Comparison of ENCODE assay signal across 13 cellular contexts in genomic region chr18:13470555-13471494, GRCh38.
DNase-seq lines count a peak whose midpoint lies in the region; ATAC-seq and TF ChIP-seq lines count a peak whose summit lies in the region.
"Had no signal": no experiment of that assay in that cellular context is flagged by ENCODE, and none has a peak within 500 bp of the region (broad histone marks: within the 10 kb centered on the region; RNA-seq: fewer than 3 reads in every experiment).

No MANE protein-coding gene starts in this region.

- ATAC-seq in stimulated activated memory B cell treated with anti-CD40 and anti-IgM and Interleukin-4, amounts not matched to agents 10 μg/mL and 1 μg/mL and 100 μg/mL, for 72 hours, result peak; percentile 62
- ATAC-seq in HG03469 (IDR thresholded peaks at IDR 0.05; ENCODE audit: unreplicated experiment), result no peak
- ATAC-seq: A549, SK-N-SH treated with all-trans-retinoic acid at 6 μM for 48 hours had no signal

- CTCF ChIA-PET in activated CD4-positive, alpha-beta T cell treated with anti-CD3 and anti-CD28 coated beads, Interleukin-2, amount 10 ng/mL, durations not matched to agents 7 days and 5 days (lab: Charles Lee), result no interaction called here

- H3K4me1 Mint-ChIP-seq in activated CD4-positive, alpha-beta T cell treated with anti-CD3 and anti-CD28 coated beads, Interleukin-2, amount 10 ng/mL, durations not matched to agents 7 days and 5 days, result peaks cover 63% of the 10 kb centered on the region
- peaks cover 57% of the 10 kb centered on the region for H3K4me1 Mint-ChIP-seq in chondrocyte (ENCODE audit: low read depth)
- H3K4me1 Mint-ChIP-seq in stimulated activated memory B cell treated with anti-CD40 and anti-IgM and Interleukin-4, amounts not matched to agents 10 μg/mL and 1 μg/mL and 100 μg/mL, for 72 hours, result peaks cover 8% of the 10 kb centered on the region

- H3K9ac ChIP-seq in liver (ENCODE audit: low read depth in 1 of 2, low read length in 2 of 2), result no peak overlapping the region

- peak overlapping the region; percentile 73 for H3K27ac Mint-ChIP-seq in activated CD4-positive, alpha-beta T cell treated with anti-CD3 and anti-CD28 coated beads, Interleukin-2, amount 10 ng/mL, durations not matched to agents 7 days and 5 days
- peak overlapping the region; percentile 6 for H3K27ac Mint-ChIP-seq in chondrocyte (ENCODE audit: unreplicated experiment)
- H3K27ac Mint-ChIP-seq in stimulated activated memory B cell treated with anti-CD40 and anti-IgM and Interleukin-4, amounts not matched to agents 10 μg/mL and 1 μg/mL and 100 μg/mL, for 72 hours, result no peak overlapping the region

- H3K27ac ChIP-seq in liver (ENCODE audit: low read depth in 1 of 2, low read length in 2 of 2), result peak overlapping the region; percentile 59 to 65
- H3K27ac ChIP-seq: A549, vagina had no signal

- peaks cover 71% of the 10 kb centered on the region for H3K36me3 Mint-ChIP-seq in activated CD4-positive, alpha-beta T cell treated with anti-CD3 and anti-CD28 coated beads, Interleukin-2, amount 10 ng/mL, durations not matched to agents 7 days and 5 days (ENCODE audit: low read depth)
- H3K36me3 Mint-ChIP-seq in chondrocyte (ENCODE audit: low read depth), result peaks cover 13% of the 10 kb centered on the region
- peaks cover 54% of the 10 kb centered on the region for H3K36me3 Mint-ChIP-seq in stimulated activated memory B cell treated with anti-CD40 and anti-IgM and Interleukin-4, amounts not matched to agents 10 μg/mL and 1 μg/mL and 100 μg/mL, for 72 hours

- TF ChIP-seq RAD21 in liver (IDR thresholded peaks at IDR 0.05), result peak; percentile 30 to 62

- H3K27me3 Mint-ChIP-seq in activated CD4-positive, alpha-beta T cell treated with anti-CD3 and anti-CD28 coated beads, Interleukin-2, amount 10 ng/mL, durations not matched to agents 7 days and 5 days, result no peaks in the 10 kb centered on the region
- H3K27me3 Mint-ChIP-seq in chondrocyte (ENCODE audit: low read depth), result no peaks in the 10 kb centered on the region
- no peaks in the 10 kb centered on the region for H3K27me3 Mint-ChIP-seq in stimulated activated memory B cell treated with anti-CD40 and anti-IgM and Interleukin-4, amounts not matched to agents 10 μg/mL and 1 μg/mL and 100 μg/mL, for 72 hours

- H3K36me3 ChIP-seq in liver (ENCODE audit: control insufficient read depth in 4 of 4, insufficient read depth in 3 of 4, low read depth in 1 of 4, low read length in 3 of 4), result no peaks in the 10 kb centered on the region
- H3K36me3 ChIP-seq: vagina had no signal

- no peak overlapping the region for H3K4me3 Mint-ChIP-seq in activated CD4-positive, alpha-beta T cell treated with anti-CD3 and anti-CD28 coated beads, Interleukin-2, amount 10 ng/mL, durations not matched to agents 7 days and 5 days
- H3K4me3 Mint-ChIP-seq in chondrocyte (ENCODE audit: unreplicated experiment), result no peak overlapping the region
- H3K4me3 Mint-ChIP-seq in stimulated activated memory B cell treated with anti-CD40 and anti-IgM and Interleukin-4, amounts not matched to agents 10 μg/mL and 1 μg/mL and 100 μg/mL, for 72 hours, result no peak overlapping the region

- no peaks in the 10 kb centered on the region for H3K9me3 ChIP-seq in liver (ENCODE audit: control insufficient read depth in 4 of 4, low read length in 3 of 4)
- H3K9me3 ChIP-seq: A549, vagina had no signal

- peaks cover 7 to 31% (median 17%) of the 10 kb centered on the region in 4 donors for H3K4me1 ChIP-seq in liver (ENCODE audit: control insufficient read depth in 4 of 4, insufficient read depth in 4 of 4, low read length in 3 of 4)
- H3K4me1 ChIP-seq: A549, vagina had no signal

- TF ChIP-seq CTCF in chondrocyte (IDR thresholded peaks at IDR 0.05), result no peak
- no peak for TF ChIP-seq CTCF in liver (IDR thresholded peaks at IDR 0.05; ENCODE audit: low read depth, low read length, missing input control)
- no peak for TF ChIP-seq CTCF in GM10266 (IDR thresholded peaks at IDR 0.05; ENCODE audit: control insufficient read depth, insufficient read depth, low read depth, missing control alignments)

- 63% methylated on average over 18 of the region's 18 CpGs for WGBS in liver

- POLR2A ChIA-PET in activated CD4-positive, alpha-beta T cell treated with anti-CD3 and anti-CD28 coated beads, Interleukin-2, amount 10 ng/mL, durations not matched to agents 7 days and 5 days (lab: Charles Lee), result no interaction called here

- peaks cover 17% of the 10 kb centered on the region for H3K9me3 Mint-ChIP-seq in activated CD4-positive, alpha-beta T cell treated with anti-CD3 and anti-CD28 coated beads, Interleukin-2, amount 10 ng/mL, durations not matched to agents 7 days and 5 days
- H3K9me3 Mint-ChIP-seq in chondrocyte (ENCODE audit: low read depth), result peaks cover 10% of the 10 kb centered on the region
- peaks cover 2% of the 10 kb centered on the region for H3K9me3 Mint-ChIP-seq in stimulated activated memory B cell treated with anti-CD40 and anti-IgM and Interleukin-4, amounts not matched to agents 10 μg/mL and 1 μg/mL and 100 μg/mL, for 72 hours

- no peak for DNase-seq in activated CD4-positive, alpha-beta T cell treated with anti-CD3 and anti-CD28 coated beads, Interleukin-2, amount 10 ng/mL, durations not matched to agents 7 days and 5 days
- DNase-seq in activated CD4-positive, alpha-beta T cell treated with anti-CD3 and anti-CD28 coated beads for 1 hour, result no peak
- DNase-seq in chondrocyte (ENCODE audit: low spot score) (no peak), iPS-NIHi7 (ENCODE audit: extremely low spot score) (no peak), GM10266 (ENCODE audit: extremely low spot score) (no peak)
- DNase-seq: activated CD4-positive, alpha-beta T cell treated with anti-CD3 and anti-CD28 coated beads for 4 hours; activated gamma-delta T cell had no signal

- no peak overlapping the region for H3K4me3 ChIP-seq in liver (ENCODE audit: low read depth in 1 of 3, low read length in 3 of 3)
- H3K4me3 ChIP-seq: A549, vagina had no signal

- no peaks in the 10 kb centered on the region for H3K27me3 ChIP-seq in liver (ENCODE audit: control insufficient read depth in 4 of 4, insufficient read depth in 4 of 4, low read length in 3 of 4)
- H3K27me3 ChIP-seq: vagina had no signal

TF ChIP-seq in liver, 16 proteins besides CTCF, POLR2A, EP300 and RAD21:
- TF ChIP-seq SP1 (IDR thresholded peaks at IDR 0.05), result peak; percentile 76
- peak; percentile 76 to 78 for TF ChIP-seq HNF4A (conservative IDR thresholded peaks at IDR 0.05)
- TF ChIP-seq YY1 (IDR thresholded peaks at IDR 0.05), result no peak
- peak; percentile 57 for TF ChIP-seq RXRA (IDR thresholded peaks at IDR 0.05)
- TF ChIP-seq, protein P1, sequence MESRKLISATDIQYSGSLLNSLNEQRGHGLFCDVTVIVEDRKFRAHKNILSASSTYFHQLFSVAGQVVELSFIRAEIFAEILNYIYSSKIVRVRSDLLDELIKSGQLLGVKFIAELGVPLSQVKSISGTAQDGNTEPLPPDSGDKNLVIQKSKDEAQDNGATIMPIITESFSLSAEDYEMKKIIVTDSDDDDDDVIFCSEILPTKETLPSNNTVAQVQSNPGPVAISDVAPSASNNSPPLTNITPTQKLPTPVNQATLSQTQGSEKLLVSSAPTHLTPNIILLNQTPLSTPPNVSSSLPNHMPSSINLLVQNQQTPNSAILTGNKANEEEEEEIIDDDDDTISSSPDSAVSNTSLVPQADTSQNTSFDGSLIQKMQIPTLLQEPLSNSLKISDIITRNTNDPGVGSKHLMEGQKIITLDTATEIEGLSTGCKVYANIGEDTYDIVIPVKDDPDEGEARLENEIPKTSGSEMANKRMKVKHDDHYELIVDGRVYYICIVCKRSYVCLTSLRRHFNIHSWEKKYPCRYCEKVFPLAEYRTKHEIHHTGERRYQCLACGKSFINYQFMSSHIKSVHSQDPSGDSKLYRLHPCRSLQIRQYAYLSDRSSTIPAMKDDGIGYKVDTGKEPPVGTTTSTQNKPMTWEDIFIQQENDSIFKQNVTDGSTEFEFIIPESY (IDR thresholded peaks at IDR 0.05), result no peak
- TF ChIP-seq, protein P2, sequence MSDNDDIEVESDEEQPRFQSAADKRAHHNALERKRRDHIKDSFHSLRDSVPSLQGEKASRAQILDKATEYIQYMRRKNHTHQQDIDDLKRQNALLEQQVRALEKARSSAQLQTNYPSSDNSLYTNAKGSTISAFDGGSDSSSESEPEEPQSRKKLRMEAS (IDR thresholded peaks at IDR 0.05), result peak; percentile 71
- no peak for TF ChIP-seq FOXA2 (IDR thresholded peaks at IDR 0.05)
- TF ChIP-seq NR2F2 (IDR thresholded peaks at IDR 0.05), result no peak
